In genomic region chr13:40974460-40975407, GRCh38 we compare ENCODE assay signal across 8 cellular contexts. TPM values are rescaled to one million over a fixed set of nuclear protein-coding genes. Genes with fewer than 3 reads are reported as not detected.
DNase-seq lines count a peak whose midpoint lies in the region; ATAC-seq, FAIRE-seq and TF ChIP-seq lines count a peak whose summit lies in the region.

No MANE protein-coding gene starts in this region.

- peaks cover 13% of the 10 kb centered on the region for H3K36me3 Mint-ChIP-seq in memory B cell

- H3K27me3 Mint-ChIP-seq in memory B cell, result no peaks in the 10 kb centered on the region

- H3K4me3 Mint-ChIP-seq in memory B cell, result peak overlapping the region; percentile 69

- intact Hi-C loops in dorsolateral prefrontal cortex (cut with DNase I), result loop anchor here in 1 of 2 donors (5.0 kb wide), 1 partner anchor 52 kb away; no protein-coding TSS in a partner anchor

- DNase-seq in D721Med (ENCODE audit: insufficient read length, low spot score), result no peak
- peak; percentile 64 for DNase-seq in RCC 7860 (ENCODE audit: low spot score)
- DNase-seq in dorsolateral prefrontal cortex, result no peak
- peak in 1 of 2 donors; percentile 43 for DNase-seq in memory B cell (ENCODE audit: low spot score in 2 of 2)
- no peak for DNase-seq in NCI-H446 treated with DMSO at 0.1 percent for 48 hours (lab: John Stamatoyannopoulos, UW)
- DNase-seq in cortex of kidney (lab: John Stamatoyannopoulos, UW), result no peak

- H3K27ac ChIP-seq in dorsolateral prefrontal cortex, result peak overlapping the region in 10 of 59 donors; percentile 5 to 63 (median 34)

- FAIRE-seq in D721Med (lab: Jason Lieb, UNC) (peak; percentile 25), RCC 7860 (lab: Jason Lieb, UNC) (peak; percentile 80)

- H3K27ac Mint-ChIP-seq in memory B cell, result peak overlapping the region; percentile 72

- peak; percentile 78 for ATAC-seq in GM19328 (IDR thresholded peaks at IDR 0.05; ENCODE audit: unreplicated experiment)
- ATAC-seq in HG03196 (IDR thresholded peaks at IDR 0.05; ENCODE audit: unreplicated experiment), result peak; percentile 63
- ATAC-seq in memory B cell (ENCODE audit: low read depth), result peak; percentile 94

- H3K4me1 Mint-ChIP-seq in memory B cell, result peaks cover 68% of the 10 kb centered on the region

- peak; percentile 43 for TF ChIP-seq CTCF in D721Med (IDR thresholded peaks at IDR 0.05; ENCODE audit: insufficient read depth, missing control alignments)
- peak in 46 of 56 donors; percentile 7 to 53 (median 34) for TF ChIP-seq CTCF in dorsolateral prefrontal cortex (IDR thresholded peaks at IDR 0.05 in 54 of 56, conservative IDR thresholded peaks at IDR 0.05 in 2 of 56; ENCODE audit: low read depth in 1 of 56, partially characterized antibody in 56 of 56)

- no peak overlapping the region for H3K4me3 ChIP-seq in dorsolateral prefrontal cortex

- no peaks in the 10 kb centered on the region for H3K9me3 Mint-ChIP-seq in memory B cell

- no peaks in the 10 kb centered on the region for H3K27me3 ChIP-seq in dorsolateral prefrontal cortex

RNA-seq across cellular contexts. Expression of gene ELF1, which starts 44.4 kb away (rescaled TPM):
- 10 to 100 TPM in 119 of 120 experiments, 1 to 10 TPM in 1; 9.7 to 41.8 (median 20.2) TPM for total RNA-seq in dorsolateral prefrontal cortex
